Comparison of ENCODE assay signal across 32 cellular contexts in genomic region chr1:38292969-38293368, GRCh38.
"Had no signal": no experiment of that assay in that cellular context is flagged by ENCODE, and none has a peak within 500 bp of the region (broad histone marks: within the 10 kb centered on the region; RNA-seq: fewer than 3 reads in every experiment).

No MANE protein-coding gene starts in this region.

- H3K27ac Mint-ChIP-seq: activated CD8-positive, alpha-beta T cell treated with anti-CD3 and anti-CD28 coated beads for 36 hours; activated naive CD8-positive, alpha-beta T cell treated with anti-CD3 and anti-CD28 coated beads for 36 hours; activated T-cell treated with anti-CD3 and anti-CD28 coated beads, Interleukin-2, amount 50 U/mL, for 72 hours; activated T-helper 17 cell treated with anti-CD3 and anti-CD28 coated beads, Interleukin-2, amount 50 U/mL, for 72 hours; WTC11 had no signal

- H3K9me3 ChIP-seq: SJCRH30 had no signal

- H3K4me3 Mint-ChIP-seq: activated CD8-positive, alpha-beta T cell treated with anti-CD3 and anti-CD28 coated beads for 36 hours; activated naive CD8-positive, alpha-beta T cell treated with anti-CD3 and anti-CD28 coated beads for 36 hours; activated T-cell treated with anti-CD3 and anti-CD28 coated beads, Interleukin-2, amount 50 U/mL, for 72 hours; activated T-helper 17 cell treated with anti-CD3 and anti-CD28 coated beads, Interleukin-2, amount 50 U/mL, for 72 hours had no signal

- H3K27me3 ChIP-seq: SJCRH30 had no signal

- H3K36me3 ChIP-seq: brain microvascular endothelial cell, SJCRH30 had no signal

- H3K27ac ChIP-seq: brain microvascular endothelial cell, SJCRH30, SK-N-MC had no signal

- ATAC-seq: activated CD4-positive, CD25-positive, alpha-beta regulatory T cell treated with anti-CD3 and anti-CD28 coated beads, Interleukin-2, amount 50 U/mL, for 24 hours; activated CD8-positive, alpha-beta T cell treated with anti-CD3 and anti-CD28 coated beads for 36 hours; activated T-cell treated with anti-CD3 and anti-CD28 coated beads, Interleukin-2, amount 50 U/mL, for 72 hours; activated T-helper 17 cell treated with anti-CD3 and anti-CD28 coated beads, Interleukin-2, amount 50 U/mL, for 72 hours; Panc1 had no signal

- FAIRE-seq: TTC549 had no signal

- H3K4me1 ChIP-seq: SJCRH30 had no signal

- H3K4me1 Mint-ChIP-seq: activated T-helper 17 cell treated with anti-CD3 and anti-CD28 coated beads, Interleukin-2, amount 50 U/mL, for 72 hours had no signal

- H3K9me3 Mint-ChIP-seq: activated CD8-positive, alpha-beta T cell treated with anti-CD3 and anti-CD28 coated beads for 36 hours; activated naive CD8-positive, alpha-beta T cell treated with anti-CD3 and anti-CD28 coated beads for 36 hours; activated T-cell treated with anti-CD3 and anti-CD28 coated beads, Interleukin-2, amount 50 U/mL, for 72 hours; activated T-helper 17 cell treated with anti-CD3 and anti-CD28 coated beads, Interleukin-2, amount 50 U/mL, for 72 hours had no signal

- H3K4me3 ChIP-seq: SJCRH30, SK-N-MC had no signal

- H3K36me3 Mint-ChIP-seq: activated naive CD8-positive, alpha-beta T cell treated with anti-CD3 and anti-CD28 coated beads for 36 hours had no signal

- DNase-seq: activated CD4-positive, alpha-beta T cell treated with anti-CD3 and anti-CD28 coated beads for 48 hours; activated CD4-positive, alpha-beta T cell treated with anti-CD3 and anti-CD28 coated beads, Interleukin-2, amount 50 U/mL, for 4 hours; activated CD8-positive, alpha-beta T cell treated with anti-CD3 and anti-CD28 coated beads for 36 hours; activated effector memory CD4-positive, alpha-beta T cell treated with anti-CD3 and anti-CD28 coated beads, Interleukin-2, amount 50 U/mL, for 16 hours; activated naive CD4-positive, alpha-beta T cell; activated naive CD4-positive, alpha-beta T cell treated with anti-CD3 and anti-CD28 coated beads, Interleukin-2, amount 50 U/mL, for 16 hours; activated naive CD8-positive, alpha-beta T cell treated with anti-CD3 and anti-CD28 coated beads for 36 hours; activated T-cell treated with anti-CD3 and anti-CD28 coated beads, Interleukin-2, amount 50 U/mL, for 1 hour; activated T-cell treated with anti-CD3 and anti-CD28 coated beads, Interleukin-2, amount 50 U/mL, for 72 hours; amniotic stem cell; aorta; brain microvascular endothelial cell; central memory CD4-positive, alpha-beta T cell; NCI-H1048; NCI-H1105 treated with DMSO at 0.1 percent for 48 hours; NCI-H1436; NCI-H1694; NCI-H1930; NCI-H2081 treated with DMSO at 0.1 percent for 48 hours; NCI-H226; NCI-H446 treated with DMSO at 0.1 percent for 48 hours; NCI-H524; NCI-H69; SHP77; SJCRH30; T1000 had no signal
